In genomic region chrX:40531056-40531826, GRCh38 we compare ENCODE assay signal across 15 cellular contexts. TPM values are rescaled to one million over a fixed set of nuclear protein-coding genes. Genes with fewer than 3 reads are reported as not detected.
DNase-seq lines count a peak whose midpoint lies in the region; ATAC-seq and TF ChIP-seq lines count a peak whose summit lies in the region.
"Had no signal": no experiment of that assay in that cellular context is flagged by ENCODE, and none has a peak within 500 bp of the region (broad histone marks: within the 10 kb centered on the region; RNA-seq: fewer than 3 reads in every experiment).

No MANE protein-coding gene starts in this region.

- ATAC-seq in body of pancreas: peak; percentile 48
- ATAC-seq in activated T-cell treated with anti-CD3 and anti-CD28 coated beads, Interleukin-2, amount 50 U/mL, for 4 hours: no peak
- ATAC-seq: activated T-helper 17 cell treated with anti-CD3 and anti-CD28 coated beads, Interleukin-2, amount 50 U/mL, for 72 hours had no signal

- no peaks in the 10 kb centered on the region for H3K4me1 ChIP-seq in body of pancreas

- peak overlapping the region; percentile 63 to 70 (median 65) for H3K4me3 Mint-ChIP-seq in nephron
- no peak overlapping the region for H3K4me3 Mint-ChIP-seq in activated T-cell treated with anti-CD3 and anti-CD28 coated beads, Interleukin-2, amount 50 U/mL, for 4 hours
- H3K4me3 Mint-ChIP-seq: activated T-helper 17 cell treated with anti-CD3 and anti-CD28 coated beads, Interleukin-2, amount 50 U/mL, for 72 hours; B cell had no signal

- no peaks in the 10 kb centered on the region for H3K27me3 Mint-ChIP-seq in nephron (ENCODE audit: low read depth)
- H3K27me3 Mint-ChIP-seq in activated T-cell treated with anti-CD3 and anti-CD28 coated beads, Interleukin-2, amount 50 U/mL, for 4 hours (ENCODE audit: low read depth): no peaks in the 10 kb centered on the region
- H3K27me3 Mint-ChIP-seq: activated T-helper 17 cell treated with anti-CD3 and anti-CD28 coated beads, Interleukin-2, amount 50 U/mL, for 72 hours; B cell had no signal

- H3K27ac Mint-ChIP-seq in nephron: peak overlapping the region; percentile 91 to 99 (median 98)
- H3K27ac Mint-ChIP-seq: activated T-helper 17 cell treated with anti-CD3 and anti-CD28 coated beads, Interleukin-2, amount 50 U/mL, for 72 hours; B cell had no signal

- peak; percentile 16 for DNase-seq in DMS 273 treated with DMSO at 0.1 percent for 48 hours (lab: John Stamatoyannopoulos, UW)
- DNase-seq in NCI-H1105 (lab: John Stamatoyannopoulos, UW): peak; percentile 51
- no peak for DNase-seq in body of pancreas
- DNase-seq in activated T-cell treated with anti-CD3 and anti-CD28 coated beads, Interleukin-2, amount 50 U/mL, for 4 hours: no peak
- DNase-seq in KBM-7: no peak
- no peak for DNase-seq in effector CD8-positive, alpha-beta T cell (lab: John Stamatoyannopoulos, UW)
- no peak for DNase-seq in GF-D8 (lab: John Stamatoyannopoulos, UW)
- DNase-seq: DND-41; foreskin fibroblast; PC-9; stimulated activated CD4-positive, alpha-beta T cell treated with anti-CD3 and anti-CD28 coated beads, Interleukin-4, amount 100 ng/mL, for 24 hours; SW 1271 had no signal

- TF ChIP-seq CTCF in body of pancreas (IDR thresholded peaks at IDR 0.05) (no peak), nephron (IDR thresholded peaks at IDR 0.05; ENCODE audit: unreplicated experiment in 3 of 3) (no peak)

- peaks cover 25% of the 10 kb centered on the region for H3K4me1 Mint-ChIP-seq in nephron
- H3K4me1 Mint-ChIP-seq in activated T-cell treated with anti-CD3 and anti-CD28 coated beads, Interleukin-2, amount 50 U/mL, for 4 hours (ENCODE audit: low read depth): no peaks in the 10 kb centered on the region
- H3K4me1 Mint-ChIP-seq: activated T-helper 17 cell treated with anti-CD3 and anti-CD28 coated beads, Interleukin-2, amount 50 U/mL, for 72 hours; B cell had no signal

- H3K9me3 Mint-ChIP-seq in nephron: peaks cover 10% of the 10 kb centered on the region
- no peaks in the 10 kb centered on the region for H3K9me3 Mint-ChIP-seq in activated T-cell treated with anti-CD3 and anti-CD28 coated beads, Interleukin-2, amount 50 U/mL, for 4 hours
- H3K9me3 Mint-ChIP-seq: activated T-helper 17 cell treated with anti-CD3 and anti-CD28 coated beads, Interleukin-2, amount 50 U/mL, for 72 hours had no signal

- 35 to 54% methylated on average over 6 to 13 of the region's 16 CpGs for WGBS in body of pancreas, 2 donors

- intact Hi-C loops in body of pancreas (cut with DNase I): no loop called here

- peak overlapping the region in 3 of 4 donors; percentile 40 to 54 (median 41) for H3K27ac ChIP-seq in body of pancreas
- H3K27ac ChIP-seq: PC-9 had no signal

- no peaks in the 10 kb centered on the region for H3K27me3 ChIP-seq in body of pancreas

- no peaks in the 10 kb centered on the region for H3K9me3 ChIP-seq in body of pancreas

- no peak overlapping the region for H3K4me3 ChIP-seq in body of pancreas
- H3K4me3 ChIP-seq: PC-9 had no signal

- no peak for TF ChIP-seq POLR2A in body of pancreas (IDR thresholded peaks at IDR 0.05)

- H3K36me3 ChIP-seq in body of pancreas (replicated peaks in 1 of 2; ENCODE audit: insufficient read depth in 1 of 2, low read depth in 2 of 2): no peaks in the 10 kb centered on the region

- H3K36me3 Mint-ChIP-seq in nephron (ENCODE audit: low read depth): no peaks in the 10 kb centered on the region
- no peaks in the 10 kb centered on the region for H3K36me3 Mint-ChIP-seq in activated T-cell treated with anti-CD3 and anti-CD28 coated beads, Interleukin-2, amount 50 U/mL, for 4 hours (ENCODE audit: insufficient read depth)

- in situ Hi-C loops in KBM-7 (cut with MboI; ENCODE audit: low pct_unique_long_range_greater_than_20kb, low sequenced_read_pairs): no loop called here

RNA-seq across cellular contexts. Expression of gene ATP6AP2, which starts 49.5 kb away (rescaled TPM):
- total RNA-seq in body of pancreas: 10 to 100 TPM; 36.8 to 56.7 TPM
- total RNA-seq in activated T-cell treated with anti-CD3 and anti-CD28 coated beads, Interleukin-2, amount 50 U/mL, for 4 hours: 10 to 100 TPM; 49.2 to 60.3 (median 54.3) TPM

Comparison
In these comparisons a context has a peak if more than half of its experiments do, and no peak if none do; other contexts are left out.
1. DNase-seq: peak in DMS 273 treated with DMSO at 0.1 percent for 48 hours (single experiment) and NCI-H1105 (single experiment); none in body of pancreas (0 of 4), activated T-cell treated with anti-CD3 and anti-CD28 coated beads, Interleukin-2, amount 50 U/mL, for 4 hours (single experiment), KBM-7 (single experiment), effector CD8-positive, alpha-beta T cell (single experiment) and GF-D8 (single experiment).